12 cellular contexts compared by ENCODE assay signal in genomic region chr20:50491926-50492634, GRCh38. TPM values are rescaled to one million over a fixed set of nuclear protein-coding genes. Genes with fewer than 3 reads are reported as not detected.
DNase-seq lines count a peak whose midpoint lies in the region; ATAC-seq and TF ChIP-seq lines count a peak whose summit lies in the region.
"Had no signal": no experiment of that assay in that cellular context is flagged by ENCODE, and none has a peak within 500 bp of the region (broad histone marks: within the 10 kb centered on the region; RNA-seq: fewer than 3 reads in every experiment).

No MANE protein-coding gene starts in this region.

- no peak for TF ChIP-seq CTCF in WTC11 (IDR thresholded peaks at IDR 0.05)
- no peak for TF ChIP-seq CTCF in fibroblast of villous mesenchyme (IDR thresholded peaks at IDR 0.05; ENCODE audit: insufficient read depth, low read depth, low read length)

- H3K4me3 Mint-ChIP-seq in WTC11: no peak overlapping the region

- peaks cover 33% of the 10 kb centered on the region for H3K4me1 ChIP-seq in ACC112 (ENCODE audit: control insufficient read depth, insufficient read depth, low read length, unreplicated experiment)

- H3K9me3 Mint-ChIP-seq in WTC11: no peaks in the 10 kb centered on the region

- POLR2A ChIA-PET in WTC11 (lab: Charles Lee): interaction anchor here (0.7 kb wide), 2 partner anchors 359 to 509 kb away, joined by 3 read pairs; partner anchors contain the start of gene SNAI1

- H3K36me3 Mint-ChIP-seq in WTC11: no peaks in the 10 kb centered on the region

- H3K27ac Mint-ChIP-seq in WTC11: no peak overlapping the region

- no peak for ATAC-seq in WTC11
- no peak for ATAC-seq in GM21825 (IDR thresholded peaks at IDR 0.05; ENCODE audit: unreplicated experiment)

- H2AFZ ChIP-seq in ACC112 (ENCODE audit: low read length, unreplicated experiment): no peak overlapping the region

- H3K4me1 Mint-ChIP-seq in WTC11: 0 out of 2 replicates have a peak, but pooled peaks cover 2% of the 10 kb centered on the region

- peak overlapping the region; percentile 77 for H3K27ac ChIP-seq in ACC112 (ENCODE audit: low read depth, low read length)
- H3K27ac ChIP-seq: lower lobe of right lung had no signal

- no peaks in the 10 kb centered on the region for H3K27me3 ChIP-seq in ACC112 (ENCODE audit: insufficient read depth, low read length)

- peak; percentile 25 for DNase-seq in H4 (ENCODE audit: low spot score)
- no peak for DNase-seq in WTC11 (ENCODE audit: low spot score)
- DNase-seq in fibroblast of villous mesenchyme (ENCODE audit: low read depth): peak; percentile 66
- no peak for DNase-seq in NCI-H1436 treated with DMSO at 0.1 percent for 48 hours (lab: John Stamatoyannopoulos, UW)
- DNase-seq in stimulated activated CD4-positive, alpha-beta T cell treated with anti-CD3 and anti-CD28 coated beads, Interleukin-12 subunit alpha, Interleukin-12 subunit beta, amount 100 ng/mL, for 4 hours: no peak
- DNase-seq in mucosa of gallbladder (ENCODE audit: low spot score): no peak
- DNase-seq: lower lobe of right lung, NCI-H1694 treated with DMSO at 0.1 percent for 48 hours, occipital lobe, RPMI8226 had no signal

- peaks cover 3% of the 10 kb centered on the region; the same call in 1 of the 2 replicates for H3K27me3 Mint-ChIP-seq in WTC11 (ENCODE audit: low read depth)

- H3K79me2 ChIP-seq in ACC112 (ENCODE audit: control insufficient read depth, insufficient read depth, low read length, unreplicated experiment): no peaks in the 10 kb centered on the region

- CTCF ChIA-PET in WTC11 (lab: Charles Lee): interaction anchor here (0.7 to 1.1 kb wide), 3 partner anchors 12 to 301 kb away, joined by 3 to 8 read pairs (median 3); no protein-coding TSS in a partner anchor

- no peaks in the 10 kb centered on the region for H3K36me3 ChIP-seq in ACC112 (ENCODE audit: insufficient read depth, low read length)
- H3K36me3 ChIP-seq: lower lobe of right lung had no signal

- H3K4me3 ChIP-seq in ACC112 (ENCODE audit: low read depth, low read length): no peak overlapping the region
- no peak overlapping the region for H3K4me3 ChIP-seq in fibroblast of villous mesenchyme (ENCODE audit: low read depth, low read length)
- H3K4me3 ChIP-seq: lower lobe of right lung had no signal

TF ChIP-seq in WTC11, 78 proteins besides CTCF, POLR2A, EP300 and RAD21:
- TF ChIP-seq, protein P1, sequence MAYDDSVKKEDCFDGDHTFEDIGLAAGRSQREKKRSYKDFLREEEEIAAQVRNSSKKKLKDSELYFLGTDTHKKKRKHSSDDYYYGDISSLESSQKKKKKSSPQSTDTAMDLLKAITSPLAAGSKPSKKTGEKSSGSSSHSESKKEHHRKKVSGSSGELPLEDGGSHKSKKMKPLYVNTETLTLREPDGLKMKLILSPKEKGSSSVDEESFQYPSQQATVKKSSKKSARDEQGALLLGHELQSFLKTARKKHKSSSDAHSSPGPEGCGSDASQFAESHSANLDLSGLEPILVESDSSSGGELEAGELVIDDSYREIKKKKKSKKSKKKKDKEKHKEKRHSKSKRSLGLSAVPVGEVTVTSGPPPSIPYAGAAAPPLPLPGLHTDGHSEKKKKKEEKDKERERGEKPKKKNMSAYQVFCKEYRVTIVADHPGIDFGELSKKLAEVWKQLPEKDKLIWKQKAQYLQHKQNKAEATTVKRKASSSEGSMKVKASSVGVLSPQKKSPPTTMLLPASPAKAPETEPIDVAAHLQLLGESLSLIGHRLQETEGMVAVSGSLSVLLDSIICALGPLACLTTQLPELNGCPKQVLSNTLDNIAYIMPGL (CRISPR knock-in tag; IDR thresholded peaks at IDR 0.05): no peak
- TF ChIP-seq ZNF121 (CRISPR knock-in tag; IDR thresholded peaks at IDR 0.05): peak; percentile 44; the same call in 1 of the 2 replicates

RNA-seq across cellular contexts. Expression of gene PTPN1, which starts 18.1 kb away (rescaled TPM):
- total RNA-seq in H4 (2014; rRNA removed; shearing (Covaris generic)): 22.8 TPM in 2 replicates
- total RNA-seq in WTC11 (2021) (23.4 to 29.4 TPM (median 25.3 TPM) in 3 replicates), fibroblast of villous mesenchyme (27.1 and 45.3 TPM in 2 replicates), mucosa of gallbladder (24.0 TPM)

Comparison
In these comparisons a context has a peak if more than half of its experiments do, and no peak if none do; other contexts are left out.
1. DNase-seq: peak in H4 (single experiment) and fibroblast of villous mesenchyme (single experiment); none in WTC11 (single experiment), NCI-H1436 treated with DMSO at 0.1 percent for 48 hours (single experiment), stimulated activated CD4-positive, alpha-beta T cell treated with anti-CD3 and anti-CD28 coated beads, Interleukin-12 subunit alpha, Interleukin-12 subunit beta, amount 100 ng/mL, for 4 hours (single experiment) and mucosa of gallbladder (single experiment).